Comparison of ENCODE assay signal across 14 cellular contexts in the genomic region with DNA sequence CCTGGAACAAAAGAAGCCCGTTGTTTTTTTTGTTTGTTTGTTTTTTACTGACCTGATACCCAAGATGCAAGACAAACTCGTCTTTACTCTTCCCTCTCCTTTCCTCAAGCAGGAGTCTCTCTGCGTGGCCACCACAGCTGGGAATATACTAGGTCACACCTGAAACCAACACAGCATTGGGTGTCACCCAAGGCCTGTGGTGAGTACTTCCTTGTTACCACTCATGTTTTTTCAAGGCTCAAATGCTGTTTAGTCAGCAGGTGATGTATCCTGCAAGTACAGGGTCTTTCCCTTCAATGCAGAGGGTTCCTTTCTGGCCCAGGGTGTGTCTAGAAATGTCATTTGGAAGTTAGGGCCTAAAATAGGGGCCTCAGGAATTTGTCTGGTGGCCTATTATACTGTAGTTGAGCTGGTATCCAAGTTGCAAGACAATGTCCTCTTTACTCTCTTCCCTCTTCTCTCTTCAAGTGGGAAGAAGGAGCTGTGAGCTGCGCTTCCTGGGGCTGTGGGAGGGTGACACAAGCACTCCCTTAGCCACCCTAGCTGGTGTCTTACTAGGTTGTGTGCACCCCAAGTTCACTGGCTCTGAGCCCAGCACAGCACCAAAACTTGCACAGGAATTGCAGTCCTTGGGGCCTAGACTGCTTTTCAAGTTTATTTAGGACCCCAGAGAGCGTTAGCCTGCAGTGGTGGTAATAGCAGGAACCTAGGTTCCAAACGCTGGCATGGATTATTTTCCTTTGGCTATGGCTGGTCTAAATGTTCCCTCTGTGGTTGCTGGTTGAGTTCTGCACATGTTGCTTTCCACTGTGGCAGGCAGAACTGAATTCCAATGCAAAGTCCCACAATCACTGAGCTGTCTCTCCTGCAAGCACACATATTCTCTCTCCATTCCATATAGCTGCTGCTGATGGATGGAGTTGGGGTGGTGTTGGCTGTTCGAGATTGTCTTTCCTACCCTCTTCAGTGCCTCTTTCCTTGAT.
DNase-seq lines count a peak whose midpoint lies in the region; ATAC-seq lines count a peak whose summit lies in the region.
"Had no signal": no experiment of that assay in that cellular context is flagged by ENCODE, and none has a peak within 500 bp of the region (broad histone marks: within the 10 kb centered on the region; RNA-seq: fewer than 3 reads in every experiment).

No MANE protein-coding gene starts in this region.

- DNase-seq in EH (ENCODE audit: low read depth): peak; percentile 16
- peak; percentile 64 for DNase-seq in RPMI8226
- no peak for DNase-seq in iPS-NIHi11 (ENCODE audit: low spot score)
- DNase-seq in NCI-H2107 treated with DMSO at 0.1 percent for 48 hours (lab: John Stamatoyannopoulos, UW; ENCODE audit: unreplicated experiment): no peak
- DNase-seq in NCI-H82 (lab: John Stamatoyannopoulos, UW): no peak
- DNase-seq: ACHN; activated CD8-positive, alpha-beta memory T cell treated with anti-CD3 and anti-CD28 coated beads, Interleukin-2, amount 50 U/mL, for 48 hours; activated naive CD8-positive, alpha-beta T cell treated with anti-CD3 and anti-CD28 coated beads, Interleukin-2, amount 50 U/mL, for 24 hours; colonic mucosa; Kasumi-1; NCI-H2227 treated with DMSO at 0.1 percent for 48 hours had no signal

- ATAC-seq in GM21360 (IDR thresholded peaks at IDR 0.05; ENCODE audit: unreplicated experiment): peak; percentile 66
- ATAC-seq in HG03025 (IDR thresholded peaks at IDR 0.05; ENCODE audit: low FRiP score, unreplicated experiment): peak; percentile 92
- no peak for ATAC-seq in GM18907 (IDR thresholded peaks at IDR 0.05; ENCODE audit: unreplicated experiment)
- ATAC-seq: activated naive CD8-positive, alpha-beta T cell treated with anti-CD3 and anti-CD28 coated beads, Interleukin-2, amount 50 U/mL, for 24 hours had no signal

Comparison
In these comparisons a context has a peak if more than half of its experiments do, and no peak if none do; other contexts are left out.
1. DNase-seq: peak in EH (single experiment) and RPMI8226 (single experiment); none in iPS-NIHi11 (single experiment), NCI-H2107 treated with DMSO at 0.1 percent for 48 hours (single experiment) and NCI-H82 (single experiment).